In the genomic region with DNA sequence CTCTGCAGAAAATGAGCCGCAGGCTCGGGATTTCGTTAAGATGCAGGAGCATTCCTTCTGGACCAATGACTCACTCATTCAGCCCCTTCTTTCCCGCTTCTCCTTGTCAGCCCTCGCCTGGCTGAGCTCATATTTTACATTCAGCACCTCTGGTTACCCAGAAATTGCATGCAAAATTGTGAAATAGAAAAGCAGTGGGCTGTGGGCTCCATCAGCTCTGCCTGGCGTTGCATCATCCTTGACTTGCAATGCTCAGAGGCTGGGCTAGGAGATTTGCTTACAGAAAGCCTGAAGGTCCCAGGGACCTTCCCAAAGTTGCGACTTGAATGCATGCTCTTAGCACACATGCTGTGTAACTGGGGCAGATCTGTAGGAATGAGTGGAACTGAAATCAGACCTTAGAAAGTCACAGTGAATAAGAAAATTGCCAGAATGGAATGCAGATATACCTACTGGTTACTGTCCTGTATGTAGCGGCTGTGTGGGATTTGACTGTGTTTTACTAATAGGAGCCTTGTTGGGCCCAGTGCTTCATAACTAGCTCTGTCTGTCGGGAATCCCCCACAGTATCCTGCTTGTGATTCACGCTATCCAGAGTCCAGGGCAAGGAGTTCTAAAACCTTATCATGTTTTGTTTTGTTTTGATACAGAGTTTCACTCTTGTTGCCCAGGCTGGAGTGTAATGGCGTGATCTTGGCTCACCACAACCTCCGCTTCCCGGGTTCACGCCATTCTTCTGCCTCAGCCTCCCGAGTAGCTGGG, we compare ENCODE assay signal across 10 cellular contexts.
DNase-seq lines count a peak whose midpoint lies in the region; ATAC-seq and TF ChIP-seq lines count a peak whose summit lies in the region.
"Had no signal": no experiment of that assay in that cellular context is flagged by ENCODE, and none has a peak within 500 bp of the region (broad histone marks: within the 10 kb centered on the region; RNA-seq: fewer than 3 reads in every experiment).

No MANE protein-coding gene starts in this region.

- ATAC-seq in left cardiac atrium (peak; percentile 82 to 94), GM18867 (IDR thresholded peaks at IDR 0.05; ENCODE audit: unreplicated experiment) (no peak)

- H3K4me3 ChIP-seq in HFF-Myc (replicated peaks; ENCODE audit: low read depth, low read length) = no peak overlapping the region

- no peak for TF ChIP-seq CTCF in HFF-Myc (IDR thresholded peaks at IDR 0.05; ENCODE audit: low read depth, low read length, missing control alignments)

- intact Hi-C loops in left cardiac atrium (cut with DNase I) = no loop called here

- peak; percentile 48 for DNase-seq in HFF-Myc (ENCODE audit: extremely low read depth, low read depth)
- DNase-seq in SKM-1 (lab: John Stamatoyannopoulos, UW; ENCODE audit: unreplicated experiment) = peak; percentile 95
- peak; percentile 66 for DNase-seq in left cardiac atrium
- DNase-seq in stromal cell of bone marrow (ENCODE audit: low read depth) = peak; percentile 91
- DNase-seq in activated naive CD4-positive, alpha-beta T cell (lab: John Stamatoyannopoulos, UW) = no peak
- DNase-seq in NCI-H187 (lab: John Stamatoyannopoulos, UW) = no peak
- no peak for DNase-seq in stimulated activated CD4-positive, alpha-beta T cell treated with anti-CD3 and anti-CD28 coated beads, Interleukin-12 subunit alpha, Interleukin-12 subunit beta, amount 100 ng/mL, for 4 hours
- DNase-seq: activated naive CD8-positive, alpha-beta T cell treated with anti-CD3 and anti-CD28 coated beads, Interleukin-2, amount 10 ng/mL, durations not matched to agents 7 days and 5 days; NCI-H187 treated with DMSO at 0.1 percent for 48 hours had no signal

Comparison
In these comparisons a context has a peak if more than half of its experiments do, and no peak if none do; other contexts are left out.
1. DNase-seq: peak in HFF-Myc (single experiment), SKM-1 (single experiment), left cardiac atrium (single experiment) and stromal cell of bone marrow (single experiment); none in activated naive CD4-positive, alpha-beta T cell (0 of 4), NCI-H187 (0 of 2) and stimulated activated CD4-positive, alpha-beta T cell treated with anti-CD3 and anti-CD28 coated beads, Interleukin-12 subunit alpha, Interleukin-12 subunit beta, amount 100 ng/mL, for 4 hours (single experiment).